ENCODE assay signal across 15 cellular contexts in the genomic region with DNA sequence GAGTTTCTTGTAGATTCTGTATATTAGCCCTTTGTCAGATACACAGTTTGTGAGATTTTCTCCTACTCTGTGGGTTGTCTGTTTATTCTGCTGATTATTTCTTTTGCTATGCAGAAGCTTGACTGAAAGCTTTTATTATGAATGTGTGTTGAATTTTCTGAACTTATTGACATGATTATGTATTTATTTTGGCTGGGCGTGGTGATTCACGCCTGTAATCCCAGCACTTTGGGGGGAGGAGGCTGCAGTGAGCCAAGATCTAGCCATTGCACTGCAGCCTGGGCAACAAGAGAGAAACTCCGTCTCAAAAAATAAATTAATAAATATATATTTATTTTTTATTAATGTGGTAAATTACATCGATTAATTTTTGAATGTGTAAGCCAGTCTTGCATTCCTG.
DNase-seq lines count a peak whose midpoint lies in the region; ATAC-seq lines count a peak whose summit lies in the region.
"Had no signal": no experiment of that assay in that cellular context is flagged by ENCODE, and none has a peak within 500 bp of the region (broad histone marks: within the 10 kb centered on the region; RNA-seq: fewer than 3 reads in every experiment).

No MANE protein-coding gene starts in this region.

- intact Hi-C loops in left colon (cut with DNase I, micrococcal nuclease), result no loop called here

- no peak overlapping the region for H2AK5ac ChIP-seq in mesenchymal stem cell (ENCODE audit: low read length, severe bottlenecking)

- H3K4me3 ChIP-seq in MG63 (no peak overlapping the region), mesenchymal stem cell (ENCODE audit: insufficient read depth in 1 of 2, low read depth in 1 of 2, low read length in 2 of 2) (no peak overlapping the region)
- H3K4me3 ChIP-seq: BLaER1 treated with 17β-estradiol and CSF1 and Interleukin-3, amounts not matched to agents 10 nM and 100 nM had no signal

- no peak overlapping the region for H2BK5ac ChIP-seq in mesenchymal stem cell (ENCODE audit: low read depth, low read length, poor library complexity, severe bottlenecking)

- no peak overlapping the region for H2BK120ac ChIP-seq in mesenchymal stem cell (ENCODE audit: low read depth, low read length)

- H3K4me2 ChIP-seq in mesenchymal stem cell (ENCODE audit: low read length, poor library complexity, severe bottlenecking), result no peak overlapping the region
- H3K4me2 ChIP-seq: BLaER1 treated with 17β-estradiol and CSF1 and Interleukin-3, amounts not matched to agents 10 nM and 100 nM had no signal

- ATAC-seq in left colon (peak; percentile 38), HG02885 (IDR thresholded peaks at IDR 0.05; ENCODE audit: poor library complexity, unreplicated experiment) (no peak)
- ATAC-seq: CD8-positive, alpha-beta T cell had no signal

- WGBS in mesenchymal stem cell, result 94% methylated on average over 3 of the region's 4 CpGs

- H3K27me3 ChIP-seq in MG63 (no peaks in the 10 kb centered on the region), mesenchymal stem cell (ENCODE audit: control insufficient read depth in 1 of 2, insufficient read depth in 1 of 2, low read length in 2 of 2) (no peaks in the 10 kb centered on the region)
- H3K27me3 ChIP-seq: BLaER1 treated with 17β-estradiol and CSF1 and Interleukin-3, amounts not matched to agents 10 nM and 100 nM had no signal

- no peak overlapping the region for H3K27ac ChIP-seq in mesenchymal stem cell (ENCODE audit: low read length, poor library complexity, severe bottlenecking)
- H3K27ac ChIP-seq: BLaER1 treated with 17β-estradiol and CSF1 and Interleukin-3, amounts not matched to agents 10 nM and 100 nM; C4-2B had no signal

- peaks cover 9% of the 10 kb centered on the region for H3K9me3 ChIP-seq in MG63
- H3K9me3 ChIP-seq in mesenchymal stem cell (ENCODE audit: control insufficient read depth, low read length), result peaks cover 7% of the 10 kb centered on the region
- H3K9me3 ChIP-seq: Caco-2 had no signal

- no peak overlapping the region for H2BK15ac ChIP-seq in mesenchymal stem cell (ENCODE audit: low read depth, poor library complexity, severe bottlenecking)

- H2AFZ ChIP-seq in mesenchymal stem cell (ENCODE audit: low read depth, low read length), result no peak overlapping the region

- no peaks in the 10 kb centered on the region for H3K4me1 ChIP-seq in mesenchymal stem cell (ENCODE audit: control insufficient read depth, insufficient read depth, low read depth, low read length)
- H3K4me1 ChIP-seq: Caco-2 had no signal

- no peak overlapping the region for H3K4ac ChIP-seq in mesenchymal stem cell (ENCODE audit: low read depth in 1 of 2, low read length in 2 of 2)

- H2BK12ac ChIP-seq in mesenchymal stem cell (ENCODE audit: low read length in 2 of 2), result no peak overlapping the region

- H4K91ac ChIP-seq in mesenchymal stem cell (ENCODE audit: low read length), result no peak overlapping the region

- no peaks in the 10 kb centered on the region for H3K79me1 ChIP-seq in mesenchymal stem cell (replicated peaks; ENCODE audit: low read length, poor library complexity, severe bottlenecking)

- no peak overlapping the region for H3K18ac ChIP-seq in mesenchymal stem cell (ENCODE audit: low read depth in 1 of 2, low read length in 2 of 2)

- DNase-seq in MG63 (peak; percentile 5), left colon (no peak), HCEC 1CT (no peak), mesenchymal stem cell (no peak)
- DNase-seq: 8988T; AML-193; Caco-2; Calu3; CD4-positive, alpha-beta T cell; CD8-positive, alpha-beta T cell; DMS79 treated with DMSO at 0.1 percent for 48 hours; GF-D8 had no signal

- H3K14ac ChIP-seq in mesenchymal stem cell (ENCODE audit: low read length in 2 of 2), result no peak overlapping the region

- H4K8ac ChIP-seq in mesenchymal stem cell (ENCODE audit: low read length), result no peak overlapping the region

- H3K23ac ChIP-seq in mesenchymal stem cell (ENCODE audit: low read length in 2 of 2), result no peak overlapping the region

- no peak overlapping the region for H3K9ac ChIP-seq in mesenchymal stem cell (ENCODE audit: low read length)
- H3K9ac ChIP-seq: BLaER1 treated with 17β-estradiol and CSF1 and Interleukin-3, amounts not matched to agents 10 nM and 100 nM had no signal

- H3K36me3 ChIP-seq in MG63 (no peaks in the 10 kb centered on the region; the same call in 1 of the 2 replicates), mesenchymal stem cell (ENCODE audit: control insufficient read depth in 1 of 2, insufficient read depth in 2 of 2, low read depth in 1 of 2, low read length in 2 of 2) (peaks cover 0 to 4% of the 10 kb centered on the region in 2 experiments)
- H3K36me3 ChIP-seq: BLaER1 treated with 17β-estradiol and CSF1 and Interleukin-3, amounts not matched to agents 10 nM and 100 nM had no signal
